ENCODE assay signal across 8 cellular contexts in genomic region chr1:39973503-39974135, GRCh38. TPM values are rescaled to one million over a fixed set of nuclear protein-coding genes. Genes with fewer than 3 reads are reported as not detected.
DNase-seq lines count a peak whose midpoint lies in the region; ATAC-seq and TF ChIP-seq lines count a peak whose summit lies in the region.

No MANE protein-coding gene starts in this region.

- H3K4me1 ChIP-seq in PC-9 (replicated peaks; ENCODE audit: insufficient read depth) (no peaks in the 10 kb centered on the region; the same call in 1 of the 2 replicates), stomach (peaks cover 0 to 16% (median 6%) of the 10 kb centered on the region in 4 donors)

- H3K9me2 ChIP-seq in PC-9 (ENCODE audit: insufficient read depth): no peaks in the 10 kb centered on the region

- no peaks in the 10 kb centered on the region for H3K36me3 ChIP-seq in PC-9 (ENCODE audit: low read depth)
- H3K36me3 ChIP-seq in stomach: peaks cover 0 to 6% (median 0%) of the 10 kb centered on the region in 4 donors

- H3K27me3 Mint-ChIP-seq in activated T-cell treated with anti-CD3 and anti-CD28 coated beads, Interleukin-2, amount 50 U/mL, for 4 hours (ENCODE audit: low read depth): no peaks in the 10 kb centered on the region
- no peaks in the 10 kb centered on the region for H3K27me3 Mint-ChIP-seq in neural crest cell (ENCODE audit: low read depth)

- no peak overlapping the region for H3K4me2 ChIP-seq in PC-9

- H3K27ac ChIP-seq in PC-9 (no peak overlapping the region), stomach (no peak overlapping the region)

- H3K4me3 ChIP-seq in Jurkat, Clone E6-1 (ENCODE audit: low read length): no peak overlapping the region
- H3K4me3 ChIP-seq in PC-9 (no peak overlapping the region), fibroblast of mammary gland (ENCODE audit: control insufficient read depth, low read depth, low read length) (no peak overlapping the region), stomach (no peak overlapping the region)

- DNase-seq in D341Med (ENCODE audit: low spot score) (peak; percentile 84), PC-9 (peak; percentile 42 to 69), fibroblast of mammary gland (ENCODE audit: low read depth) (peak; percentile 64), neural crest cell (ENCODE audit: low read depth, low spot score) (peak; percentile 86), stomach (peak; percentile 86)
- DNase-seq in Jurkat, Clone E6-1 (ENCODE audit: low read depth, low spot score): peak; percentile 44
- DNase-seq in activated T-cell treated with anti-CD3 and anti-CD28 coated beads, Interleukin-2, amount 50 U/mL, for 4 hours: peak; percentile 75

- TF ChIP-seq CTCF in PC-9 (conservative IDR thresholded peaks at IDR 0.05) (peak; percentile 98), fibroblast of mammary gland (conservative IDR thresholded peaks at IDR 0.05; ENCODE audit: control insufficient read depth, insufficient read depth, low read depth, low read length) (peak; percentile 99), neural crest cell (conservative IDR thresholded peaks at IDR 0.05) (peak; percentile 99), stomach (IDR thresholded peaks at IDR 0.05) (peak in 5 of 7 experiments; percentile 88 to 98 (median 95))

- no peaks in the 10 kb centered on the region for H3K27me3 ChIP-seq in PC-9 (ENCODE audit: insufficient read depth, low read depth)
- H3K27me3 ChIP-seq in stomach: no peaks in the 10 kb centered on the region

- peak overlapping the region; percentile 4 for H3K27ac Mint-ChIP-seq in neural crest cell (ENCODE audit: unreplicated experiment)

- peaks cover 4% of the 10 kb centered on the region for H3K4me1 Mint-ChIP-seq in activated T-cell treated with anti-CD3 and anti-CD28 coated beads, Interleukin-2, amount 50 U/mL, for 4 hours (ENCODE audit: low read depth)
- H3K4me1 Mint-ChIP-seq in neural crest cell: peaks cover 11% of the 10 kb centered on the region

- H2AFZ ChIP-seq in PC-9: no peak overlapping the region

- no peaks in the 10 kb centered on the region for H3K79me2 ChIP-seq in PC-9 (ENCODE audit: low read depth)

- 25 to 30% (median 29%) methylated on average over 9 of the region's 9 CpGs for whole genome bisulfite sequencing in stomach, 5 donors

- peaks cover 11% of the 10 kb centered on the region for H3K36me3 Mint-ChIP-seq in activated T-cell treated with anti-CD3 and anti-CD28 coated beads, Interleukin-2, amount 50 U/mL, for 4 hours (ENCODE audit: insufficient read depth)
- no peaks in the 10 kb centered on the region for H3K36me3 Mint-ChIP-seq in neural crest cell (ENCODE audit: low read depth)

- no peaks in the 10 kb centered on the region for H3F3A ChIP-seq in PC-9 (ENCODE audit: insufficient read depth, low read depth)

- no peaks in the 10 kb centered on the region for H4K20me1 ChIP-seq in PC-9 (ENCODE audit: insufficient read depth)

- POLR2A ChIA-PET in PC-9 (lab: Charles Lee; ENCODE audit: unreplicated experiment): interaction anchor here (0.7 kb wide), 1 partner anchor 167 kb away, joined by 3 read pairs; no protein-coding TSS in a partner anchor

- no peak overlapping the region for H3K4me3 Mint-ChIP-seq in activated T-cell treated with anti-CD3 and anti-CD28 coated beads, Interleukin-2, amount 50 U/mL, for 4 hours
- no peak overlapping the region for H3K4me3 Mint-ChIP-seq in neural crest cell

- no peak for TF ChIP-seq POLR2A in stomach (IDR thresholded peaks at IDR 0.05)

- no peaks in the 10 kb centered on the region for H3K9me3 Mint-ChIP-seq in activated T-cell treated with anti-CD3 and anti-CD28 coated beads, Interleukin-2, amount 50 U/mL, for 4 hours
- peaks cover 3% of the 10 kb centered on the region for H3K9me3 Mint-ChIP-seq in neural crest cell

- peak; percentile 78 to 82 for ATAC-seq in activated T-cell treated with anti-CD3 and anti-CD28 coated beads, Interleukin-2, amount 50 U/mL, for 4 hours
- no peak for ATAC-seq in GM21515 (IDR thresholded peaks at IDR 0.05; ENCODE audit: unreplicated experiment)

- TF ChIP-seq EP300 in stomach (IDR thresholded peaks at IDR 0.05): no peak

- no TSS peak for BruUV-seq in PC-9 (replicated peaks; lab: Mats Ljungman, UMichigan)

- intact Hi-C loops in PC-9 (cut with micrococcal nuclease; ENCODE audit: unreplicated experiment): loop anchor here (1.0 to 2.0 kb wide), 3 partner anchors 54 to 157 kb away; no protein-coding TSS in a partner anchor
- intact Hi-C loops in stomach (cut with DNase I; ENCODE audit: low total_unique reads): loop anchor here (2.0 kb wide), 1 partner anchor 157 kb away; no protein-coding TSS in a partner anchor

- CTCF ChIA-PET in PC-9 (lab: Charles Lee): interaction anchor here (0.5 to 2.3 kb wide), 6 partner anchors 13 to 71 kb away, joined by 3 to 13 read pairs (median 4); no protein-coding TSS in a partner anchor

- H3K9me3 ChIP-seq in PC-9 (ENCODE audit: insufficient read depth, low read depth): no peaks in the 10 kb centered on the region
- no peaks in the 10 kb centered on the region for H3K9me3 ChIP-seq in stomach

RNA-seq across cellular contexts. Expression of gene MFSD2A, which starts 18.7 kb away (rescaled TPM):
- polyA plus RNA-seq in Jurkat, Clone E6-1 (2012; ENCODE audit: insufficient read depth, insufficient read length): 9.7 TPM
- total RNA-seq in PC-9 (2021) (1.4 and 1.8 TPM in 2 replicates), neural crest cell (20.9 and 23.8 TPM in 2 replicates), stomach (10 to 100 TPM in 1 of 5 donors, 1 to 10 TPM in 3, not detected in 1; 2.0 to 16.1 (median 7.0) TPM)
- total RNA-seq in activated T-cell treated with anti-CD3 and anti-CD28 coated beads, Interleukin-2, amount 50 U/mL, for 4 hours: 10 to 100 TPM; 31.0 to 35.6 (median 31.8) TPM
- 1 to 10 TPM in 1 of 3 donors, under 1 TPM in 2; 0.75 to 9.1 (median 0.76) TPM for polyA plus RNA-seq in stomach
